ENCODE assay signal across 8 cellular contexts in genomic region chr4:84258905-84259830, GRCh38.
DNase-seq lines count a peak whose midpoint lies in the region; ATAC-seq and TF ChIP-seq lines count a peak whose summit lies in the region.

No MANE protein-coding gene starts in this region.

- DNase-seq in GM12865 (ENCODE audit: low read depth): peak; percentile 74
- DNase-seq in HT-29 (ENCODE audit: low spot score): peak; percentile 26
- peak in 3 of 7 donors; percentile 13 to 28 (median 16) for DNase-seq in adrenal gland
- DNase-seq in lung microvascular endothelial cell (ENCODE audit: low read depth in 2 of 2): peak; percentile 43 to 47
- DNase-seq in C1 segment of cervical spinal cord (lab: John Stamatoyannopoulos, UW): no peak
- no peak for DNase-seq in pons (ENCODE audit: low spot score)
- no peak for DNase-seq in OCI-M2 (lab: John Stamatoyannopoulos, UW; ENCODE audit: unreplicated experiment)

- H3K27me3 ChIP-seq in adrenal gland: no peaks in the 10 kb centered on the region

- WGBS in adrenal gland, 4 donors: 35 to 41% (median 38%) methylated on average over 2 of the region's 2 CpGs

- intact Hi-C loops in adrenal gland (cut with DNase I): loop anchor here in 1 of 2 donors (10.0 kb wide), 1 partner anchor 614 kb away; no protein-coding TSS in a partner anchor

- no peaks in the 10 kb centered on the region for H3K9me3 ChIP-seq in adrenal gland (replicated peaks in 1 of 3)

- no peak overlapping the region for H3K27ac ChIP-seq in adrenal gland

- no peaks in the 10 kb centered on the region for H3K4me1 ChIP-seq in adrenal gland (replicated peaks in 1 of 2)

- no peak overlapping the region for H3K4me3 ChIP-seq in GM12865 (ENCODE audit: low read depth, low read length)
- no peak overlapping the region for H3K4me3 ChIP-seq in adrenal gland

- no peak for TF ChIP-seq POLR2A in adrenal gland (IDR thresholded peaks at IDR 0.05)

- TF ChIP-seq CTCF in GM12865 (IDR thresholded peaks at IDR 0.05; ENCODE audit: insufficient read depth, low read depth, low read length, missing control alignments) (peak; percentile 70), adrenal gland (IDR thresholded peaks at IDR 0.05) (peak; percentile 33 to 67 (median 57))

- peak; percentile 74 for ATAC-seq in GM21529 (IDR thresholded peaks at IDR 0.05; ENCODE audit: unreplicated experiment)

- no peaks in the 10 kb centered on the region for H3K36me3 ChIP-seq in adrenal gland (replicated peaks in 1 of 2)

Comparison
In these comparisons a context has a peak if more than half of its experiments do, and no peak if none do; other contexts are left out.
1. DNase-seq: peak in GM12865 (single experiment), HT-29 (single experiment) and lung microvascular endothelial cell (2 of 2); none in C1 segment of cervical spinal cord (0 of 14), pons (single experiment) and OCI-M2 (single experiment).